ENCODE assay signal across 23 cellular contexts in the genomic region with DNA sequence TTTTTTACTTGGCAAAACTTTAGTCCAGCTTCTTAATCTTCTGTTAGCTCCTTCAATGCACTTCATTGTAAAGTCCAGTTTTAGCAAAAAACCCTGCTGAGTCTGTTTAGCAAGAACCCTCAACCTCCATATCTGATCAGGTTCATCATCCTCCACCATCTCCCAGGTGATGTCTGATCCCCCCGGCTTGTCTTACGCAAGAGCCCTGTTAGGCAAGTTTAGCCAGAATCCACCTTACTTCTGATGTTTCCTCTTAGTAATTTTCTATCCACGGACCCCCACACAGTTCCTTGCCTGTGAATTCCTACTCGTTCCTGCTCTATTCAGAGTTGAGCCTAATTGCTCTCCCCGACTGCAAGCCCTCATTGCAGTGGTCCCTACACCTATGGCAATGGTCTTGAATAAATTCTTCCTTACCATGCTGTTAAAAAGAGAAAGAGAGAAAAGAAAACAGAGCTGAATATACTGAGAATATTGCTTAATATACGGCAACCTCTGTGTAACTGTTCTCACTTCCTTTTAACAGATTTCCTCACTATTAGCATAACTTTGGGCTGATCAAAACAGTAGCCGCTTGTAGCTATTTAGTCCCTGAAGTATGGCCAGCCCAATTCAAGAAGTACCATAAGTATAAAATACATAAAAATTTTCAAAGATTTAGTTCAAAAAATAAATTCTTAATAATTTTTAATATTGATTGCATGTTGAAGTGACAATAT.
DNase-seq lines count a peak whose midpoint lies in the region; FAIRE-seq and TF ChIP-seq lines count a peak whose summit lies in the region.
"Had no signal": no experiment of that assay in that cellular context is flagged by ENCODE, and none has a peak within 500 bp of the region (broad histone marks: within the 10 kb centered on the region; RNA-seq: fewer than 3 reads in every experiment).

No MANE protein-coding gene starts in this region.

- H3K23ac ChIP-seq in H1 (ENCODE audit: insufficient read length), result no peak overlapping the region

- no peaks in the 10 kb centered on the region for H3K27me3 Mint-ChIP-seq in MCF 10A (ENCODE audit: insufficient read depth, unreplicated experiment)
- H3K27me3 Mint-ChIP-seq: stimulated activated naive CD8-positive, alpha-beta T cell treated with anti-CD3 and anti-CD28 coated beads, Interleukin-15, amount 100 ng/mL, for 72 hours had no signal

- H4K91ac ChIP-seq in H1 (replicated peaks; ENCODE audit: insufficient read length, low read length), result no peak overlapping the region

- H3K23me2 ChIP-seq in H1 (ENCODE audit: low read depth, low read length), result no peaks in the 10 kb centered on the region

- H4K5ac ChIP-seq in H1 (ENCODE audit: insufficient read length, low read depth, low read length), result no peak overlapping the region

- H4K20me1 ChIP-seq in OCI-LY1 (ENCODE audit: insufficient read depth, low read length) (no peaks in the 10 kb centered on the region), H1 (replicated peaks in 1 of 2; ENCODE audit: control insufficient read depth in 1 of 2, insufficient read depth in 2 of 2, low read length in 2 of 2) (no peaks in the 10 kb centered on the region)
- H4K20me1 ChIP-seq: BLaER1 treated with 17β-estradiol and CSF1 and Interleukin-3, amounts not matched to agents 10 nM and 100 nM had no signal

- H4K8ac ChIP-seq in H1 (ENCODE audit: extremely low read depth, insufficient read depth, low read length), result no peak overlapping the region

- POLR2A ChIA-PET in H1 (lab: Charles Lee; ENCODE audit: partially characterized antibody), result no interaction called here
- POLR2A ChIA-PET in MCF 10A (lab: Yijun Ruan, JAX), result interaction anchor here (0.6 kb wide), 1 partner anchor 19 kb away, joined by 3 read pairs; no protein-coding TSS in a partner anchor

- H2BK20ac ChIP-seq in H1 (ENCODE audit: low read length), result no peak overlapping the region

- H3K27ac Mint-ChIP-seq in MCF 10A (ENCODE audit: low read depth, unreplicated experiment), result no peak overlapping the region
- H3K27ac Mint-ChIP-seq: brain; stimulated activated naive CD8-positive, alpha-beta T cell treated with anti-CD3 and anti-CD28 coated beads, Interleukin-15, amount 100 ng/mL, for 72 hours; WTC11 had no signal

- no peak for TF ChIP-seq CTCF in HL-60 (IDR thresholded peaks at IDR 0.05; ENCODE audit: insufficient read depth, low read length)
- TF ChIP-seq CTCF in OCI-LY1 (IDR thresholded peaks at IDR 0.05; ENCODE audit: low read length), result no peak
- TF ChIP-seq CTCF in H1 (IDR thresholded peaks at IDR 0.05; ENCODE audit: control extremely low read depth in 1 of 3, insufficient read depth in 1 of 3, low read depth in 1 of 3, low read length in 3 of 3), result no peak
- no peak for TF ChIP-seq CTCF in spleen (IDR thresholded peaks at IDR 0.05 in 8 of 11, conservative IDR thresholded peaks at IDR 0.05 in 3 of 11)
- no peak for TF ChIP-seq CTCF in coronary artery (IDR thresholded peaks at IDR 0.05)
- no peak for TF ChIP-seq CTCF in Peyer's patch (IDR thresholded peaks at IDR 0.05)
- no peak for TF ChIP-seq CTCF in MCF 10A (IDR thresholded peaks at IDR 0.05; ENCODE audit: unreplicated experiment)

- no peaks in the 10 kb centered on the region for H3K36me3 Mint-ChIP-seq in MCF 10A (ENCODE audit: insufficient read depth, unreplicated experiment)
- H3K36me3 Mint-ChIP-seq: brain had no signal

- peak overlapping the region; percentile 72 for H3K27ac ChIP-seq in HL-60 (replicated peaks)
- no peak overlapping the region for H3K27ac ChIP-seq in OCI-LY1 (ENCODE audit: low read depth, low read length, poor library complexity, severe bottlenecking)
- H3K27ac ChIP-seq in H1 (ENCODE audit: low read depth, low read length), result no peak overlapping the region
- H3K27ac ChIP-seq in spleen, result peak overlapping the region in 7 of 8 donors; percentile 52 to 89 (median 77)
- no peak overlapping the region for H3K27ac ChIP-seq in coronary artery
- no peak overlapping the region for H3K27ac ChIP-seq in Peyer's patch
- H3K27ac ChIP-seq: BLaER1 treated with 17β-estradiol and CSF1 and Interleukin-3, amounts not matched to agents 10 nM and 100 nM; SK-N-MC; tibial nerve had no signal

- DNase-seq in HL-60 (ENCODE audit: low read depth in 1 of 2, low spot score in 1 of 2) (peak; percentile 58 to 70), H1 (ENCODE audit: low read depth in 1 of 2, low spot score in 2 of 2) (no peak), spleen (no peak), coronary artery (ENCODE audit: low spot score) (no peak), Peyer's patch (no peak), urothelium cell line (ENCODE audit: low spot score) (no peak), MCF 10A (ENCODE audit: unreplicated experiment) (no peak)
- DNase-seq: ACHN; activated CD4-positive, alpha-beta T cell treated with anti-CD3 and anti-CD28 coated beads, Interleukin-2, amount 50 U/mL, for 48 hours; activated gamma-delta T cell; Calu3; cortex of kidney; GOT3; NCI-H187 treated with DMSO at 0.1 percent for 48 hours; stimulated activated naive CD8-positive, alpha-beta T cell treated with anti-CD3 and anti-CD28 coated beads, Interleukin-15, amount 100 ng/mL, for 72 hours; T-helper 9 cell had no signal

- no peak for TF ChIP-seq POLR2A in H1 (IDR thresholded peaks at IDR 0.05; ENCODE audit: control extremely low read depth in 1 of 2, low read depth in 2 of 2, low read length in 2 of 2)
- no peak for TF ChIP-seq POLR2A in spleen (IDR thresholded peaks at IDR 0.05)
- no peak for TF ChIP-seq POLR2A in Peyer's patch (IDR thresholded peaks at IDR 0.05)

- no peak overlapping the region for H2BK15ac ChIP-seq in H1 (ENCODE audit: low read length)

- no peaks in the 10 kb centered on the region for H3K9me2 ChIP-seq in OCI-LY1 (ENCODE audit: low read depth, low read length)

- no peak overlapping the region for H3K4ac ChIP-seq in H1 (replicated peaks; ENCODE audit: insufficient read length, low read depth, low read length)

- no peak overlapping the region for H3K9ac ChIP-seq in OCI-LY1 (ENCODE audit: low read length)
- no peak overlapping the region for H3K9ac ChIP-seq in H1 (replicated peaks in 1 of 4; ENCODE audit: extremely low read depth in 1 of 4, low read depth in 3 of 4, low read length in 3 of 4)
- H3K9ac ChIP-seq: BLaER1 treated with 17β-estradiol and CSF1 and Interleukin-3, amounts not matched to agents 10 nM and 100 nM had no signal

- H2BK5ac ChIP-seq in H1 (ENCODE audit: low read depth, low read length), result no peak overlapping the region

- intact Hi-C loops in spleen (cut with DNase I; ENCODE audit: low total_unique reads), result no loop called here
- intact Hi-C loops in MCF 10A (cut with micrococcal nuclease), result no loop called here

- no TSS peak for BruUV-seq in MCF 10A (replicated peaks; lab: Mats Ljungman, UMichigan)

- no peak overlapping the region for H3K18ac ChIP-seq in H1 (ENCODE audit: extremely low read depth, low read length)

- H3F3A ChIP-seq in OCI-LY1 (ENCODE audit: insufficient read depth, low read length), result no peaks in the 10 kb centered on the region

- no peak overlapping the region for H3K56ac ChIP-seq in H1 (replicated peaks; ENCODE audit: insufficient read length, low read depth, low read length)

- FAIRE-seq in H1 (lab: Jason Lieb, UNC) (no peak), urothelium cell line (lab: Jason Lieb, UNC) (no peak)
- FAIRE-seq: RCC 7860 had no signal

- no peak overlapping the region for H3K4me3 Mint-ChIP-seq in MCF 10A (ENCODE audit: unreplicated experiment)
- H3K4me3 Mint-ChIP-seq: brain; stimulated activated naive CD8-positive, alpha-beta T cell treated with anti-CD3 and anti-CD28 coated beads, Interleukin-15, amount 100 ng/mL, for 72 hours; WTC11 had no signal

- peaks cover 9% of the 10 kb centered on the region; the same call in 1 of the 2 replicates for H3K9me3 ChIP-seq in OCI-LY1 (ENCODE audit: low read length)
- H3K9me3 ChIP-seq in H1 (ENCODE audit: insufficient read depth in 2 of 2, low read depth in 1 of 2, low read length in 1 of 2), result 0 out of 4 replicates have a peak, but pooled peaks cover 4 to 8% of the 10 kb centered on the region in 2 experiments
- H3K9me3 ChIP-seq in spleen, result peaks cover 0 to 10% (median 0%) of the 10 kb centered on the region in 8 donors
- H3K9me3 ChIP-seq in Peyer's patch, result no peaks in the 10 kb centered on the region
- H3K9me3 ChIP-seq: tibial nerve had no signal

- H3K27me3 ChIP-seq in HL-60 (ENCODE audit: insufficient read depth, poor library complexity, severe bottlenecking) (no peaks in the 10 kb centered on the region), OCI-LY1 (ENCODE audit: insufficient read depth, low read length) (no peaks in the 10 kb centered on the region), H1 (replicated peaks in 1 of 4; ENCODE audit: control insufficient read depth in 3 of 4, extremely low read depth in 1 of 4, insufficient read depth in 3 of 4, low read length in 3 of 4) (no peaks in the 10 kb centered on the region), spleen (replicated peaks in 1 of 7) (no peaks in the 10 kb centered on the region), Peyer's patch (no peaks in the 10 kb centered on the region)
- H3K27me3 ChIP-seq: BLaER1 treated with 17β-estradiol and CSF1 and Interleukin-3, amounts not matched to agents 10 nM and 100 nM; tibial nerve had no signal

- no peak overlapping the region for H2BK120ac ChIP-seq in H1 (replicated peaks; ENCODE audit: low read depth, low read length)

- no peak for TF ChIP-seq RAD21 in H1 (IDR thresholded peaks at IDR 0.05 in 1 of 2, conservative IDR thresholded peaks at IDR 0.05 in 1 of 2; ENCODE audit: low read depth in 2 of 2, low read length in 2 of 2)

- H3K4me1 ChIP-seq in OCI-LY1 (ENCODE audit: insufficient read depth, low read length, severe bottlenecking) (no peaks in the 10 kb centered on the region), H1 (replicated peaks in 1 of 4; ENCODE audit: control insufficient read depth in 3 of 4, insufficient read depth in 4 of 4, low read length in 3 of 4) (no peaks in the 10 kb centered on the region), spleen (peaks cover 0 to 11% (median 0%) of the 10 kb centered on the region in 6 donors), Peyer's patch (no peaks in the 10 kb centered on the region)
- H3K4me1 ChIP-seq: tibial nerve had no signal

- H3K79me1 ChIP-seq in H1 (ENCODE audit: low read depth, low read length), result no peaks in the 10 kb centered on the region

- H3K79me2 ChIP-seq in OCI-LY1 (ENCODE audit: insufficient read depth, low read length), result no peaks in the 10 kb centered on the region
- no peaks in the 10 kb centered on the region for H3K79me2 ChIP-seq in H1 (ENCODE audit: control insufficient read depth in 1 of 2, insufficient read depth in 2 of 2, low read length in 2 of 2)

- no peak overlapping the region for H2AK5ac ChIP-seq in H1 (ENCODE audit: low read depth, low read length)

- H3K4me3 ChIP-seq in HL-60 (replicated peaks; ENCODE audit: insufficient read depth, low read length), result peak overlapping the region; percentile 38
- no peak overlapping the region for H3K4me3 ChIP-seq in OCI-LY1 (ENCODE audit: low read depth, low read length, poor library complexity, severe bottlenecking)
- H3K4me3 ChIP-seq in H1 (ENCODE audit: extremely low read depth in 1 of 4, insufficient read depth in 2 of 4, low read depth in 3 of 4, low read length in 4 of 4), result no peak overlapping the region
- peak overlapping the region in 1 of 8 donors; percentile 48 for H3K4me3 ChIP-seq in spleen
- no peak overlapping the region for H3K4me3 ChIP-seq in coronary artery
- H3K4me3 ChIP-seq in Peyer's patch, result no peak overlapping the region
- H3K4me3 ChIP-seq: BLaER1 treated with 17β-estradiol and CSF1 and Interleukin-3, amounts not matched to agents 10 nM and 100 nM; SK-N-MC; tibial nerve had no signal

- H3K36me3 ChIP-seq in OCI-LY1 (ENCODE audit: insufficient read depth, low read length), result no peaks in the 10 kb centered on the region
- no peaks in the 10 kb centered on the region; a peak in 1 of 8 replicates for H3K36me3 ChIP-seq in H1 (ENCODE audit: control insufficient read depth in 2 of 4, insufficient read depth in 4 of 4, low read length in 3 of 4)
- no peaks in the 10 kb centered on the region for H3K36me3 ChIP-seq in spleen
- no peaks in the 10 kb centered on the region for H3K36me3 ChIP-seq in Peyer's patch
- H3K36me3 ChIP-seq: BLaER1 treated with 17β-estradiol and CSF1 and Interleukin-3, amounts not matched to agents 10 nM and 100 nM; tibial nerve had no signal

- TF ChIP-seq EP300 in H1 (IDR thresholded peaks at IDR 0.05; ENCODE audit: borderline replicate concordance in 1 of 2, low read depth in 2 of 2, low read length in 2 of 2), result no peak

- WGBS in H1 (ENCODE audit: extremely low coverage in 1 of 2, insufficient coverage in 1 of 2, insufficient read length in 1 of 2, insufficient replicate concordance in 2 of 2, low coverage in 1 of 2, low lambda C conversion rate in 2 of 2, missing lambda C conversion rate in 1 of 2), 2 experiments, result 91% methylated on average over 7 of the region's 7 CpGs; no CpG with 5 or more reads in 1 of the 2 experiments
- WGBS in spleen, 5 donors, result 37 to 65% (median 57%) methylated on average over 7 of the region's 7 CpGs

- H3K9me3 Mint-ChIP-seq in MCF 10A (ENCODE audit: unreplicated experiment), result no peaks in the 10 kb centered on the region
- H3K9me3 Mint-ChIP-seq: stimulated activated naive CD8-positive, alpha-beta T cell treated with anti-CD3 and anti-CD28 coated beads, Interleukin-15, amount 100 ng/mL, for 72 hours had no signal

- peak overlapping the region; percentile 17; the same call in 1 of the 2 replicates for H2AFZ ChIP-seq in OCI-LY1 (ENCODE audit: low read length)
- no peak overlapping the region for H2AFZ ChIP-seq in H1 (ENCODE audit: low read length)

- no peak overlapping the region for H3K14ac ChIP-seq in H1 (ENCODE audit: insufficient read length)

- H2BK12ac ChIP-seq in H1 (ENCODE audit: low read depth, low read length), result no peak overlapping the region

- CTCF ChIA-PET in H1 (lab: Charles Lee; ENCODE audit: partially characterized antibody) (no interaction called here), MCF 10A (lab: Yijun Ruan, JAX) (no interaction called here)

- H3K4me1 Mint-ChIP-seq in MCF 10A (ENCODE audit: insufficient read depth, unreplicated experiment), result no peaks in the 10 kb centered on the region
- H3K4me1 Mint-ChIP-seq: brain; stimulated activated naive CD8-positive, alpha-beta T cell treated with anti-CD3 and anti-CD28 coated beads, Interleukin-15, amount 100 ng/mL, for 72 hours had no signal

- H3K4me2 ChIP-seq in OCI-LY1 (ENCODE audit: low read length) (no peak overlapping the region), H1 (ENCODE audit: insufficient read depth in 1 of 2, low read depth in 2 of 2, low read length in 2 of 2) (no peak overlapping the region)

Comparison
In these comparisons a context has a peak if more than half of its experiments do, and no peak if none do; other contexts are left out.
1. DNase-seq: peak in HL-60 (2 of 2); none in H1 (0 of 2), spleen (single experiment), coronary artery (single experiment), Peyer's patch (0 of 3), urothelium cell line (single experiment) and MCF 10A (single experiment).
2. H3K27ac ChIP-seq: peak in HL-60 (single experiment) and spleen (7 of 8); none in OCI-LY1 (single experiment), H1 (single experiment), coronary artery (0 of 2) and Peyer's patch (0 of 4).